Comparison of ENCODE assay signal across 37 cellular contexts in genomic region chr1:50148142-50148923, GRCh38. TPM values are rescaled to one million over a fixed set of nuclear protein-coding genes. Genes with fewer than 3 reads are reported as not detected.
"Had no signal": no experiment of that assay in that cellular context is flagged by ENCODE, and none has a peak within 500 bp of the region (broad histone marks: within the 10 kb centered on the region; RNA-seq: fewer than 3 reads in every experiment).

No MANE protein-coding gene starts in this region.

- H3K9me3 ChIP-seq: ascending aorta, breast epithelium, MG63, Peyer's patch, SJSA1, SK-N-SH had no signal

- H3K27me3 ChIP-seq: ascending aorta, breast epithelium, MG63, Peyer's patch had no signal

- H3K27ac ChIP-seq: ascending aorta, breast epithelium, Peyer's patch, SJSA1 had no signal

- H3K9ac ChIP-seq: SK-N-SH had no signal

- H3K36me3 Mint-ChIP-seq: activated CD4-positive, alpha-beta memory T cell treated with anti-CD3 and anti-CD28 coated beads for 36 hours; activated naive CD4-positive, alpha-beta T cell treated with anti-CD3 and anti-CD28 coated beads, Interleukin-2, amount 50 U/mL, for 24 hours; activated naive CD8-positive, alpha-beta T cell treated with anti-CD3 and anti-CD28 coated beads, Interleukin-2, amount 10 ng/mL, durations not matched to agents 7 days and 5 days had no signal

- H3K4me3 ChIP-seq: ascending aorta, breast epithelium, MG63, Peyer's patch, SJSA1 had no signal

- H3K36me3 ChIP-seq: ascending aorta, breast epithelium, MG63, Peyer's patch, SJSA1 had no signal

- H3K9me3 Mint-ChIP-seq: activated CD4-positive, alpha-beta memory T cell treated with anti-CD3 and anti-CD28 coated beads for 36 hours; activated naive CD4-positive, alpha-beta T cell treated with anti-CD3 and anti-CD28 coated beads, Interleukin-2, amount 50 U/mL, for 24 hours; activated naive CD8-positive, alpha-beta T cell treated with anti-CD3 and anti-CD28 coated beads, Interleukin-2, amount 10 ng/mL, durations not matched to agents 7 days and 5 days; activated T-helper 17 cell treated with anti-CD3 and anti-CD28 coated beads, Interleukin-2, amount 50 U/mL, for 72 hours; T-helper 1 cell treated with Interleukin-12 subunit alpha and Interleukin-12 subunit beta and Interleukin-4 antibody, amounts not matched to agents 30 μg/mL and 1 μg/mL, for 36 hours; T-helper 2 cell treated with Interferon-gamma antibody and Interleukin-4, amounts not matched to agents 5 μg/mL and 100 μg/mL, for 36 hours had no signal

- H3K4me3 Mint-ChIP-seq: activated CD4-positive, alpha-beta memory T cell treated with anti-CD3 and anti-CD28 coated beads for 36 hours; activated naive CD4-positive, alpha-beta T cell treated with anti-CD3 and anti-CD28 coated beads, Interleukin-2, amount 50 U/mL, for 24 hours; activated naive CD8-positive, alpha-beta T cell treated with anti-CD3 and anti-CD28 coated beads, Interleukin-2, amount 10 ng/mL, durations not matched to agents 7 days and 5 days; activated T-helper 17 cell treated with anti-CD3 and anti-CD28 coated beads, Interleukin-2, amount 50 U/mL, for 72 hours; T-helper 1 cell treated with Interleukin-12 subunit alpha and Interleukin-12 subunit beta and Interleukin-4 antibody, amounts not matched to agents 30 μg/mL and 1 μg/mL, for 36 hours; T-helper 2 cell treated with Interferon-gamma antibody and Interleukin-4, amounts not matched to agents 5 μg/mL and 100 μg/mL, for 36 hours had no signal

- H3K4me1 ChIP-seq: ascending aorta, breast epithelium, Peyer's patch had no signal

- H3K27me3 Mint-ChIP-seq: activated naive CD4-positive, alpha-beta T cell treated with anti-CD3 and anti-CD28 coated beads, Interleukin-2, amount 50 U/mL, for 24 hours had no signal

- ATAC-seq: activated CD4-positive, CD25-positive, alpha-beta regulatory T cell treated with anti-CD3 and anti-CD28 coated beads, Interleukin-2, amount 50 U/mL, for 24 hours; activated T-helper 17 cell treated with anti-CD3 and anti-CD28 coated beads, Interleukin-2, amount 50 U/mL, for 72 hours; PC-3 had no signal

- DNase-seq: activated CD4-positive, alpha-beta memory T cell treated with anti-CD3 and anti-CD28 coated beads for 36 hours; activated CD4-positive, alpha-beta T cell treated with anti-CD3 and anti-CD28 coated beads for 4 hours; activated CD4-positive, alpha-beta T cell treated with anti-CD3 and anti-CD28 coated beads, Interleukin-2, amount 50 U/mL, for 1 hour; activated CD8-positive, alpha-beta memory T cell treated with anti-CD3 and anti-CD28 coated beads, Interleukin-2, amount 50 U/mL, for 48 hours; activated gamma-delta T cell; activated naive CD4-positive, alpha-beta T cell treated with Interleukin-2 at 50 U/mL for 16 hours; activated naive CD8-positive, alpha-beta T cell treated with anti-CD3 and anti-CD28 coated beads, Interleukin-2, amount 10 ng/mL, durations not matched to agents 7 days and 5 days; activated T-cell treated with anti-CD3 and anti-CD28 coated beads, Interleukin-2, amount 50 U/mL, for 48 hours; amygdala; caudate nucleus; cerebellar nuclear complex; Kasumi-1; MG63; NCI-H1048; NCI-H1105 treated with DMSO at 0.1 percent for 48 hours; NCI-H1436; NCI-H1694; NCI-H1930; NCI-H2081 treated with DMSO at 0.1 percent for 48 hours; NCI-H226; NCI-H446 treated with DMSO at 0.1 percent for 48 hours; NCI-H524; NK-92 treated with Interleukin-12 subunit alpha and Interleukin-12 subunit beta, amount 100 ng/mL, for 24 hours; PC-3; Peyer's patch; RPMI8226; SHP77 treated with DMSO at 0.1 percent for 48 hours; SK-N-SH had no signal

- H3K27ac Mint-ChIP-seq: activated CD4-positive, alpha-beta memory T cell treated with anti-CD3 and anti-CD28 coated beads for 36 hours; activated naive CD4-positive, alpha-beta T cell treated with anti-CD3 and anti-CD28 coated beads, Interleukin-2, amount 50 U/mL, for 24 hours; activated naive CD8-positive, alpha-beta T cell treated with anti-CD3 and anti-CD28 coated beads, Interleukin-2, amount 10 ng/mL, durations not matched to agents 7 days and 5 days; activated T-helper 17 cell treated with anti-CD3 and anti-CD28 coated beads, Interleukin-2, amount 50 U/mL, for 72 hours; T-helper 1 cell treated with Interleukin-12 subunit alpha and Interleukin-12 subunit beta and Interleukin-4 antibody, amounts not matched to agents 30 μg/mL and 1 μg/mL, for 36 hours; T-helper 2 cell treated with Interferon-gamma antibody and Interleukin-4, amounts not matched to agents 5 μg/mL and 100 μg/mL, for 36 hours had no signal

- H3K4me2 ChIP-seq: SK-N-SH had no signal

- H3K4me1 Mint-ChIP-seq: activated naive CD4-positive, alpha-beta T cell treated with anti-CD3 and anti-CD28 coated beads, Interleukin-2, amount 50 U/mL, for 24 hours; activated naive CD8-positive, alpha-beta T cell treated with anti-CD3 and anti-CD28 coated beads, Interleukin-2, amount 10 ng/mL, durations not matched to agents 7 days and 5 days; activated T-helper 17 cell treated with anti-CD3 and anti-CD28 coated beads, Interleukin-2, amount 50 U/mL, for 72 hours had no signal

- FAIRE-seq: TTC549 had no signal

RNA-seq across cellular contexts. Expression of gene ELAVL4, which starts 39.6 kb away (rescaled TPM):
- total RNA-seq: activated CD4-positive, alpha-beta memory T cell treated with anti-CD3 and anti-CD28 coated beads for 36 hours; activated naive CD8-positive, alpha-beta T cell treated with anti-CD3 and anti-CD28 coated beads, Interleukin-2, amount 10 ng/mL, durations not matched to agents 7 days and 5 days; activated T-helper 17 cell treated with anti-CD3 and anti-CD28 coated beads, Interleukin-2, amount 50 U/mL, for 72 hours; ascending aorta; breast epithelium; PC-3; SJSA1 had no signal
